Comparison of ENCODE assay signal across 8 cellular contexts in the genomic region with DNA sequence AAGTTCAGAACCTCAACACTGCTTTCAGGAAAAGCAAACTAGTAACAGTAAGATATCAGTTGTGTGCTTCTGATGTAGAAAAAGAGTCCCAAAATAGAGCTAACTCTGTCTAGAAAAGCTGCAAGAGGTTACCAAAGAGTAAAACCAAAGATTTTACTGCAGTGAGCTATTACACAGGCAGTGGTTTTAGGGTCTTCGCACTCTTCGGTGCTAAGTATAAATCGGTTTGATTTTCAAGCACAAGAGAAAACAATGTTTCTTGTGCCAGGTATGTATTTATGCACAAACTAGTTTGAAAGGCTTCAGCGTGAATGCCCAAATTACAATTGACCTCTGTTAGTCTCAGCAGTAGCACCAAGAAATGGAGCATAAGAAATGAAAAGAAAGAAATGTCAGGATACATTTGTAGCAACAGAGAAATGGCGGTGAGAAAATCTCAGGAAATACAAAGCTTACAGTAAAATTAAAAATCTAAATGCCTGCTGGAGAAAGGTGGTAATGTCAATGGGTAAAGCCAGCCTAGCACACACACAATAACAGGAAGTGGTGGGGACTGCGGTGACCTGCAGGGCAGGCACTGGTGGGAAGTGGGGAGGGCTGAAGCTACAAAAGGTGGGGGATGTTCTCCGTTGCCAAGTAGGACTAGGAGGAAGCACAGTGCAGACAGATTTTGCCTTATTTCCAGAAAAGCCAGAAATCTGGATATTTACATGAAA. TPM values are rescaled to one million over a fixed set of nuclear protein-coding genes. Genes with fewer than 3 reads are reported as not detected.
DNase-seq lines count a peak whose midpoint lies in the region; ATAC-seq and TF ChIP-seq lines count a peak whose summit lies in the region.

No MANE protein-coding gene starts in this region.

- peak; percentile 85 for DNase-seq in T-helper 9 cell
- DNase-seq in astrocyte of the hippocampus (ENCODE audit: low read depth, low spot score): peak; percentile 21
- no peak for DNase-seq in NCI-H82 (lab: John Stamatoyannopoulos, UW)
- no peak for DNase-seq in progenitor cell of endocrine pancreas (ENCODE audit: low spot score, unreplicated experiment)

- H4K20me1 ChIP-seq in BLaER1 treated with 17β-estradiol and CSF1 and Interleukin-3, amounts not matched to agents 10 nM and 100 nM: no peaks in the 10 kb centered on the region

- no peaks in the 10 kb centered on the region for H3K36me3 ChIP-seq in BLaER1 treated with 17β-estradiol and CSF1 and Interleukin-3, amounts not matched to agents 10 nM and 100 nM

- peak overlapping the region in 6 of 11 experiments; percentile 34 to 56 (median 40); a peak in 9 of 22 replicates for H3K9ac ChIP-seq in BLaER1 treated with 17β-estradiol and CSF1 and Interleukin-3, amounts not matched to agents 10 nM and 100 nM

- H3K4me1 Mint-ChIP-seq in nephron: peaks cover 39% of the 10 kb centered on the region
- peaks cover 6% of the 10 kb centered on the region for H3K4me1 Mint-ChIP-seq in progenitor cell of endocrine pancreas (ENCODE audit: low read depth)

- peak; percentile 97 for ATAC-seq in GM19455 (IDR thresholded peaks at IDR 0.05; ENCODE audit: unreplicated experiment)
- peak; percentile 98 for ATAC-seq in HG03469 (IDR thresholded peaks at IDR 0.05; ENCODE audit: unreplicated experiment)

- H3K4me3 ChIP-seq in BLaER1 treated with 17β-estradiol and CSF1 and Interleukin-3, amounts not matched to agents 10 nM and 100 nM: no peak overlapping the region

- no peaks in the 10 kb centered on the region for H3K27me3 ChIP-seq in BLaER1 treated with 17β-estradiol and CSF1 and Interleukin-3, amounts not matched to agents 10 nM and 100 nM

- H3K36me3 Mint-ChIP-seq in nephron (ENCODE audit: low read depth): no peaks in the 10 kb centered on the region
- H3K36me3 Mint-ChIP-seq in progenitor cell of endocrine pancreas (ENCODE audit: insufficient read depth): no peaks in the 10 kb centered on the region

- H3K4me3 Mint-ChIP-seq in nephron (no peak overlapping the region), progenitor cell of endocrine pancreas (ENCODE audit: low read depth) (no peak overlapping the region)

- peaks cover 5% of the 10 kb centered on the region for H3K27me3 Mint-ChIP-seq in nephron (ENCODE audit: low read depth)
- peaks cover 3% of the 10 kb centered on the region for H3K27me3 Mint-ChIP-seq in progenitor cell of endocrine pancreas

- peaks cover 20 to 51% (median 37%) of the 10 kb centered on the region in 10 experiments for H3K4me1 ChIP-seq in BLaER1 treated with 17β-estradiol and CSF1 and Interleukin-3, amounts not matched to agents 10 nM and 100 nM

- H3K4me2 ChIP-seq in BLaER1 treated with 17β-estradiol and CSF1 and Interleukin-3, amounts not matched to agents 10 nM and 100 nM: peak overlapping the region; percentile 54 to 81 (median 70)

- peak overlapping the region; percentile 12 to 71 (median 14) for H3K27ac Mint-ChIP-seq in nephron
- H3K27ac Mint-ChIP-seq in progenitor cell of endocrine pancreas: no peak overlapping the region

- no peak for TF ChIP-seq CTCF in nephron (IDR thresholded peaks at IDR 0.05; ENCODE audit: unreplicated experiment in 3 of 3)
- no peak for TF ChIP-seq CTCF in progenitor cell of endocrine pancreas (IDR thresholded peaks at IDR 0.05; ENCODE audit: unreplicated experiment)

- H3K9me3 Mint-ChIP-seq in nephron (no peaks in the 10 kb centered on the region), progenitor cell of endocrine pancreas (ENCODE audit: low read depth) (no peaks in the 10 kb centered on the region)

- H3K9me3 ChIP-seq in BLaER1 treated with 17β-estradiol and CSF1 and Interleukin-3, amounts not matched to agents 10 nM and 100 nM (replicated peaks in 1 of 11): no peaks in the 10 kb centered on the region

- peak overlapping the region; percentile 22 to 83 (median 75); a peak in 20 of 22 replicates for H3K27ac ChIP-seq in BLaER1 treated with 17β-estradiol and CSF1 and Interleukin-3, amounts not matched to agents 10 nM and 100 nM

RNA-seq across cellular contexts. Expression of a gene that starts 18.0 kb away (rescaled TPM):
- total RNA-seq in progenitor cell of endocrine pancreas: 45.0 and 48.1 TPM in 2 replicates

Comparison
In these comparisons a context has a peak if more than half of its experiments do, and no peak if none do; other contexts are left out.
1. DNase-seq: peak in T-helper 9 cell (single experiment) and astrocyte of the hippocampus (single experiment); none in NCI-H82 (single experiment) and progenitor cell of endocrine pancreas (single experiment).